Comparison of ENCODE assay signal across 21 cellular contexts in genomic region chr5:16487448-16487847, GRCh38.
"Had no signal": no experiment of that assay in that cellular context is flagged by ENCODE, and none has a peak within 500 bp of the region (broad histone marks: within the 10 kb centered on the region; RNA-seq: fewer than 3 reads in every experiment).

No MANE protein-coding gene starts in this region.

- H3K36me3 ChIP-seq: adrenal gland, ascending aorta, SJCRH30, tibial artery had no signal

- H3K27ac Mint-ChIP-seq: activated B cell treated with CpG ODN at 0.5 μM for 24 hours; activated CD4-positive, alpha-beta memory T cell treated with anti-CD3 and anti-CD28 coated beads for 36 hours; activated CD4-positive, alpha-beta T cell treated with anti-CD3 and anti-CD28 coated beads for 36 hours; progenitor cell of endocrine pancreas had no signal

- H3K9me3 ChIP-seq: adrenal gland, ascending aorta, heart left ventricle, SJCRH30, tibial artery had no signal

- DNase-seq: activated B cell treated with CpG ODN at 0.5 μM for 24 hours; activated CD4-positive, alpha-beta memory T cell treated with anti-CD3 and anti-CD28 coated beads for 36 hours; activated CD4-positive, alpha-beta T cell treated with anti-CD3 and anti-CD28 coated beads for 36 hours; activated effector memory CD4-positive, alpha-beta T cell treated with anti-CD3 and anti-CD28 coated beads, Interleukin-2, amount 50 U/mL, for 16 hours; activated naive CD4-positive, alpha-beta T cell treated with anti-CD3 and anti-CD28 coated beads, Interleukin-2, amount 50 U/mL, for 16 hours; activated T-cell treated with anti-CD3 and anti-CD28 coated beads, Interleukin-2, amount 50 U/mL, for 72 hours; adrenal gland; heart left ventricle; mammary epithelial cell; midbrain; occipital lobe; SJCRH30; stimulated activated CD4-positive, alpha-beta T cell treated with anti-CD3 and anti-CD28 coated beads, Interleukin-12 subunit alpha, Interleukin-12 subunit beta, amount 100 ng/mL, for 4 hours; T1000; tibial artery had no signal

- H3K27me3 ChIP-seq: adrenal gland, ascending aorta, heart left ventricle, SJCRH30, tibial artery had no signal

- H3K4me1 ChIP-seq: adrenal gland, ascending aorta, tibial artery had no signal

- H3K4me3 ChIP-seq: adrenal gland, ascending aorta, heart left ventricle, SJCRH30, tibial artery had no signal

- H3K27ac ChIP-seq: adrenal gland, ascending aorta, epithelial cell of prostate, SJCRH30, tibial artery had no signal

- H3K36me3 Mint-ChIP-seq: activated CD4-positive, alpha-beta memory T cell treated with anti-CD3 and anti-CD28 coated beads for 36 hours had no signal

- H3K27me3 Mint-ChIP-seq: activated B cell treated with CpG ODN at 0.5 μM for 24 hours; activated CD4-positive, alpha-beta memory T cell treated with anti-CD3 and anti-CD28 coated beads for 36 hours; activated CD4-positive, alpha-beta T cell treated with anti-CD3 and anti-CD28 coated beads for 36 hours; stimulated activated naive CD8-positive, alpha-beta T cell treated with anti-CD3 and anti-CD28 coated beads, Interleukin-15, Interleukin-2, amounts not matched to agents 100 ng/mL and 50 ng/mL, for 24 hours had no signal

- H3K9me3 Mint-ChIP-seq: activated B cell treated with CpG ODN at 0.5 μM for 24 hours; activated CD4-positive, alpha-beta memory T cell treated with anti-CD3 and anti-CD28 coated beads for 36 hours; activated T-cell treated with anti-CD3 and anti-CD28 coated beads, Interleukin-2, amount 50 U/mL, for 72 hours; central memory CD8-positive, alpha-beta T cell; neural crest cell; stimulated activated naive CD8-positive, alpha-beta T cell treated with anti-CD3 and anti-CD28 coated beads, Interleukin-15, Interleukin-2, amounts not matched to agents 100 ng/mL and 50 ng/mL, for 24 hours had no signal

- H3K4me1 Mint-ChIP-seq: activated B cell treated with CpG ODN at 0.5 μM for 24 hours; central memory CD8-positive, alpha-beta T cell; neural crest cell had no signal

- H3K4me3 Mint-ChIP-seq: activated B cell treated with CpG ODN at 0.5 μM for 24 hours; activated CD4-positive, alpha-beta memory T cell treated with anti-CD3 and anti-CD28 coated beads for 36 hours; activated CD4-positive, alpha-beta T cell treated with anti-CD3 and anti-CD28 coated beads for 36 hours; activated T-cell treated with anti-CD3 and anti-CD28 coated beads, Interleukin-2, amount 50 U/mL, for 72 hours; central memory CD8-positive, alpha-beta T cell; neural crest cell; stimulated activated naive CD8-positive, alpha-beta T cell treated with anti-CD3 and anti-CD28 coated beads, Interleukin-15, Interleukin-2, amounts not matched to agents 100 ng/mL and 50 ng/mL, for 24 hours had no signal
